Comparison of ENCODE assay signal across 8 cellular contexts in genomic region chr6:16130437-16130891, GRCh38. TPM values are rescaled to one million over a fixed set of nuclear protein-coding genes. Genes with fewer than 3 reads are reported as not detected.
A peak's percentile ranks its signal among the peaks of the same experiment; 100 is the strongest.
DNase-seq lines count a peak whose midpoint lies in the region; ATAC-seq and TF ChIP-seq lines count a peak whose summit lies in the region.

No MANE protein-coding gene starts in this region.

- peak overlapping the region; percentile 91 for H3K4me3 Mint-ChIP-seq in activated CD4-positive, alpha-beta T cell treated with anti-CD3 and anti-CD28 coated beads, Interleukin-2, amount 10 ng/mL, durations not matched to agents 24 days and 14 days

- no peaks in the 10 kb centered on the region for H3K9me3 Mint-ChIP-seq in activated CD4-positive, alpha-beta T cell treated with anti-CD3 and anti-CD28 coated beads, Interleukin-2, amount 10 ng/mL, durations not matched to agents 24 days and 14 days

- peaks cover 12% of the 10 kb centered on the region for H3K27me3 Mint-ChIP-seq in activated CD4-positive, alpha-beta T cell treated with anti-CD3 and anti-CD28 coated beads, Interleukin-2, amount 10 ng/mL, durations not matched to agents 24 days and 14 days

- peaks cover 65% of the 10 kb centered on the region for H3K79me2 ChIP-seq in SU-DHL-6 (ENCODE audit: insufficient read depth, low read length)

- H3F3A ChIP-seq in SU-DHL-6 (ENCODE audit: insufficient read depth) = peaks cover 18% of the 10 kb centered on the region

- H3K4me1 Mint-ChIP-seq in activated CD4-positive, alpha-beta T cell treated with anti-CD3 and anti-CD28 coated beads, Interleukin-2, amount 10 ng/mL, durations not matched to agents 24 days and 14 days = peaks cover 44% of the 10 kb centered on the region

- H2AFZ ChIP-seq in SU-DHL-6 (ENCODE audit: low read depth, low read length, severe bottlenecking) = no peak overlapping the region

- peak overlapping the region; percentile 66 for H3K4me2 ChIP-seq in SU-DHL-6 (ENCODE audit: low read depth, low read length, poor library complexity, severe bottlenecking)

- peak overlapping the region; percentile 84 for H3K9ac ChIP-seq in SU-DHL-6 (ENCODE audit: low read length)

- intact Hi-C loops in activated CD4-positive, alpha-beta T cell treated with anti-CD3 and anti-CD28 coated beads, Interleukin-2, amount 10 ng/mL, durations not matched to agents 24 days and 14 days (cut with micrococcal nuclease) = loop anchor here (5.0 to 10.0 kb wide), 3 partner anchors 354 to 887 kb away; partner anchors contain the start of gene ATXN1

- H3K27me3 ChIP-seq in SU-DHL-6 (ENCODE audit: low read length) = no peaks in the 10 kb centered on the region

- DNase-seq in activated CD4-positive, alpha-beta T cell treated with anti-CD3 and anti-CD28 coated beads, Interleukin-2, amount 10 ng/mL, durations not matched to agents 24 days and 14 days = peak; percentile 72
- DNase-seq in activated CD4-positive, alpha-beta T cell treated with anti-CD3 and anti-CD28 coated beads, Interleukin-2, amount 50 U/mL, for 4 hours = no peak
- DNase-seq in fibroblast of mammary gland (ENCODE audit: low read depth) = no peak
- peak; percentile 24 for DNase-seq in renal cortical epithelial cell (ENCODE audit: low read depth)
- no peak for DNase-seq in SHP77 treated with DMSO at 0.1 percent for 48 hours (lab: John Stamatoyannopoulos, UW)
- DNase-seq in GM19240 (ENCODE audit: insufficient read length, low spot score) = no peak

- no peaks in the 10 kb centered on the region for H3K9me2 ChIP-seq in SU-DHL-6 (replicated peaks; ENCODE audit: insufficient read depth, low read length)

- peaks cover 45% of the 10 kb centered on the region for H3K36me3 ChIP-seq in SU-DHL-6 (ENCODE audit: low read length)

- H3K9me3 ChIP-seq in SU-DHL-6 (ENCODE audit: insufficient read depth, low read length) = no peaks in the 10 kb centered on the region

- peaks cover 49% of the 10 kb centered on the region for H4K20me1 ChIP-seq in SU-DHL-6 (ENCODE audit: low read depth, low read length)

- H3K36me3 Mint-ChIP-seq in activated CD4-positive, alpha-beta T cell treated with anti-CD3 and anti-CD28 coated beads, Interleukin-2, amount 10 ng/mL, durations not matched to agents 24 days and 14 days (ENCODE audit: low read depth) = peaks cover 33% of the 10 kb centered on the region

- H3K4me3 ChIP-seq in SU-DHL-6 (ENCODE audit: insufficient read depth, low read length, poor library complexity, severe bottlenecking) (peak overlapping the region; percentile 76), fibroblast of mammary gland (ENCODE audit: control insufficient read depth, low read depth, low read length) (peak overlapping the region; percentile 6)

- ATAC-seq in HG03460 (IDR thresholded peaks at IDR 0.05; ENCODE audit: unreplicated experiment) = no peak

- no peak for TF ChIP-seq CTCF in SU-DHL-6 (IDR thresholded peaks at IDR 0.05; ENCODE audit: insufficient read depth, low read length, poor library complexity, severe bottlenecking)
- TF ChIP-seq CTCF in fibroblast of mammary gland (conservative IDR thresholded peaks at IDR 0.05; ENCODE audit: control insufficient read depth, insufficient read depth, low read depth, low read length) = no peak

- peak overlapping the region; percentile 69 for H3K27ac ChIP-seq in SU-DHL-6 (ENCODE audit: low read depth, low read length)

- H3K27ac Mint-ChIP-seq in activated CD4-positive, alpha-beta T cell treated with anti-CD3 and anti-CD28 coated beads, Interleukin-2, amount 10 ng/mL, durations not matched to agents 24 days and 14 days = peak overlapping the region; percentile 87

RNA-seq across cellular contexts. Expression of gene MYLIP, which starts 1.6 kb away (rescaled TPM):
- total RNA-seq in activated CD4-positive, alpha-beta T cell treated with anti-CD3 and anti-CD28 coated beads, Interleukin-2, amount 10 ng/mL, durations not matched to agents 24 days and 14 days = 18.3 and 18.5 TPM in 2 replicates
- 8.0 and 22.3 TPM in 2 replicates for total RNA-seq in renal cortical epithelial cell

Comparison
In these comparisons a context has a peak if more than half of its experiments do, and no peak if none do; other contexts are left out.
1. DNase-seq: peak in activated CD4-positive, alpha-beta T cell treated with anti-CD3 and anti-CD28 coated beads, Interleukin-2, amount 10 ng/mL, durations not matched to agents 24 days and 14 days (single experiment) and renal cortical epithelial cell (single experiment); none in activated CD4-positive, alpha-beta T cell treated with anti-CD3 and anti-CD28 coated beads, Interleukin-2, amount 50 U/mL, for 4 hours (0 of 2), fibroblast of mammary gland (single experiment), SHP77 treated with DMSO at 0.1 percent for 48 hours (single experiment) and GM19240 (single experiment).